Comparison of ENCODE assay signal across 15 cellular contexts in the genomic region with DNA sequence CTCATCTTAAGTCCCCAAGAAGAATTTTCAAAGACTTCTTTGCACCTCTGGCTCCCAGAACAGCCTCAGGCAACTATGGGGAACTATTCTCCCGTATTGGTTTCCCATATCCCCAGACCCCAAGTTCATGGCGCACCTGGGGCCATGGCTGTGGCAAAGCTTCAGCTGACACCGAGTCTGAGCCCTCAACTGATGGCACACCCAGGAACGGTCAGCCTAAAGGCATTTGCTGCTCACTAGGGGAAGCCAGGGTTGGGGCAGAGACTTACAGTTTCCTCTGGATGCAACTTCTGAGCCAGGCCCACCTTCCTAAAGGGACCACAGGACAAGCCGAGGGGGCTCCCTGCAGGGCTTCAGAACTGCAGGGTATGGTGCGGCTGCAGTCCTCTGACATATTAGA. TPM values are rescaled to one million over a fixed set of nuclear protein-coding genes. Genes with fewer than 3 reads are reported as not detected.
DNase-seq lines count a peak whose midpoint lies in the region; ATAC-seq, FAIRE-seq and TF ChIP-seq lines count a peak whose summit lies in the region.
"Had no signal": no experiment of that assay in that cellular context is flagged by ENCODE, and none has a peak within 500 bp of the region (broad histone marks: within the 10 kb centered on the region; RNA-seq: fewer than 3 reads in every experiment).

No MANE protein-coding gene starts in this region.

- no peak for ATAC-seq in GM19463 (IDR thresholded peaks at IDR 0.05; ENCODE audit: unreplicated experiment)
- ATAC-seq in GM18867 (IDR thresholded peaks at IDR 0.05; ENCODE audit: unreplicated experiment): no peak

- peak overlapping the region; percentile 30 for H3K18ac ChIP-seq in H9 (ENCODE audit: insufficient read length, low read depth, low read length)

- no peak overlapping the region for H2BK12ac ChIP-seq in H9 (ENCODE audit: insufficient read length, low read depth, low read length)

- no peak for TF ChIP-seq CTCF in H9 (conservative IDR thresholded peaks at IDR 0.05)
- TF ChIP-seq CTCF in astrocyte (IDR thresholded peaks at IDR 0.05; ENCODE audit: insufficient read depth, low read depth, low read length): no peak
- no peak for TF ChIP-seq CTCF in osteoblast (IDR thresholded peaks at IDR 0.05; ENCODE audit: extremely low read depth, low read depth, low read length)

- POLR2A ChIA-PET in CD4-positive, alpha-beta memory T cell (lab: Charles Lee; ENCODE audit: partially characterized antibody): no interaction called here

- H4K20me1 ChIP-seq in H9 (ENCODE audit: control insufficient read depth, insufficient read depth, insufficient read length) (no peaks in the 10 kb centered on the region), astrocyte (ENCODE audit: insufficient read depth, low read length) (no peaks in the 10 kb centered on the region), osteoblast (ENCODE audit: insufficient read depth, low read length) (no peaks in the 10 kb centered on the region)
- H4K20me1 ChIP-seq: BLaER1 had no signal

- H3K79me1 ChIP-seq in H9 (ENCODE audit: insufficient read depth, low read depth, low read length, poor library complexity, severe bottlenecking): no peaks in the 10 kb centered on the region

- H2AK5ac ChIP-seq in H9 (ENCODE audit: insufficient read length, low read length): no peak overlapping the region

- no peak overlapping the region for H2BK120ac ChIP-seq in H9 (ENCODE audit: low read depth, low read length, poor library complexity, severe bottlenecking)

- H3K4me2 ChIP-seq in H9 (ENCODE audit: insufficient read depth, insufficient read length, low read length) (no peak overlapping the region), astrocyte (ENCODE audit: low read length) (peak overlapping the region; percentile 66), osteoblast (ENCODE audit: insufficient read depth, low read length) (peak overlapping the region; percentile 6)
- H3K4me2 ChIP-seq: BLaER1 had no signal

- no peak overlapping the region for H4K91ac ChIP-seq in H9 (ENCODE audit: insufficient read length, low read depth, low read length)

- peak overlapping the region; percentile 9 for H3K27ac ChIP-seq in CD4-positive, alpha-beta memory T cell (ENCODE audit: low read depth, low read length)
- H3K27ac ChIP-seq in H9 (ENCODE audit: insufficient read length, low read depth, low read length) (no peak overlapping the region), astrocyte (ENCODE audit: low read depth, low read length) (peak overlapping the region; percentile 91), osteoblast (ENCODE audit: low read depth, low read length) (peak overlapping the region; percentile 4)
- H3K27ac ChIP-seq: BLaER1 had no signal

- H2BK15ac ChIP-seq in H9 (ENCODE audit: low read depth, low read length): no peak overlapping the region

- H3K4me1 ChIP-seq in CD4-positive, alpha-beta memory T cell (ENCODE audit: insufficient read depth, low read length): no peaks in the 10 kb centered on the region
- no peaks in the 10 kb centered on the region; the same call in 1 of the 2 replicates for H3K4me1 ChIP-seq in H9 (ENCODE audit: insufficient read depth, low read length)
- H3K4me1 ChIP-seq in astrocyte (ENCODE audit: insufficient read depth, low read length): peaks cover 53% of the 10 kb centered on the region
- peaks cover 57% of the 10 kb centered on the region for H3K4me1 ChIP-seq in osteoblast (ENCODE audit: insufficient read depth, low read length)
- H3K4me1 ChIP-seq: BLaER1 had no signal

- H3K9me3 Mint-ChIP-seq in CD4-positive, alpha-beta memory T cell: peaks cover 0 to 4% (median 0%) of the 10 kb centered on the region in 8 donors
- no peaks in the 10 kb centered on the region; a peak in 1 of 5 replicates for H3K9me3 Mint-ChIP-seq in H9
- H3K9me3 Mint-ChIP-seq in astrocyte (ENCODE audit: unreplicated experiment): no peaks in the 10 kb centered on the region
- H3K9me3 Mint-ChIP-seq: activated naive CD4-positive, alpha-beta T cell treated with anti-CD3 and anti-CD28 coated beads, Interleukin-2, amount 10 ng/mL, durations not matched to agents 7 days and 5 days; stimulated activated naive CD8-positive, alpha-beta T cell treated with anti-CD3 and anti-CD28 coated beads, Interleukin-15, Interleukin-2, amounts not matched to agents 100 ng/mL and 50 ng/mL, for 24 hours had no signal

- intact Hi-C loops in CD4-positive, alpha-beta memory T cell (cut with micrococcal nuclease): no loop called here

- H3K9ac ChIP-seq in H9 (ENCODE audit: extremely low read depth, insufficient read length, low read length) (no peak overlapping the region), astrocyte (ENCODE audit: low read length) (peak overlapping the region; percentile 26)
- H3K9ac ChIP-seq: BLaER1 had no signal

- H3K36me3 ChIP-seq in CD4-positive, alpha-beta memory T cell (ENCODE audit: insufficient read depth, low read length): no peaks in the 10 kb centered on the region
- H3K36me3 ChIP-seq in astrocyte (ENCODE audit: insufficient read depth, low read length) (no peaks in the 10 kb centered on the region), osteoblast (ENCODE audit: insufficient read depth, low read length) (no peaks in the 10 kb centered on the region)
- H3K36me3 ChIP-seq: BLaER1 had no signal

- H3K4me3 ChIP-seq in CD4-positive, alpha-beta memory T cell (ENCODE audit: low read length in 2 of 2): no peak overlapping the region
- H3K4me3 ChIP-seq in astrocyte (ENCODE audit: insufficient read depth, low read depth, low read length): no peak overlapping the region
- H3K4me3 ChIP-seq in osteoblast (ENCODE audit: insufficient read depth, low read length): no peak overlapping the region
- H3K4me3 ChIP-seq: BLaER1 had no signal

- no peaks in the 10 kb centered on the region for H3K79me2 ChIP-seq in H9 (ENCODE audit: insufficient read depth, low read length)
- H3K79me2 ChIP-seq in astrocyte (ENCODE audit: insufficient read depth, low read length): no peaks in the 10 kb centered on the region
- no peaks in the 10 kb centered on the region for H3K79me2 ChIP-seq in osteoblast (ENCODE audit: insufficient read depth, low read length)

- no peak for DNase-seq in CD4-positive, alpha-beta memory T cell
- no peak for DNase-seq in H9
- no peak for DNase-seq in astrocyte (ENCODE audit: low read depth)
- peak; percentile 34 for DNase-seq in osteoblast (ENCODE audit: insufficient read length, low spot score, missing footprints)
- DNase-seq in inferior parietal cortex (ENCODE audit: extremely low spot score): no peak
- no peak for DNase-seq in DMS 273 (lab: John Stamatoyannopoulos, UW; ENCODE audit: unreplicated experiment)
- DNase-seq: activated naive CD4-positive, alpha-beta T cell treated with anti-CD3 and anti-CD28 coated beads, Interleukin-2, amount 10 ng/mL, durations not matched to agents 7 days and 5 days; KG1; mesendoderm had no signal

- H3K4me3 Mint-ChIP-seq in CD4-positive, alpha-beta memory T cell: peak overlapping the region in 5 of 8 donors; percentile 27 to 80 (median 55)
- no peak overlapping the region for H3K4me3 Mint-ChIP-seq in H9
- H3K4me3 Mint-ChIP-seq in astrocyte (ENCODE audit: unreplicated experiment): no peak overlapping the region
- H3K4me3 Mint-ChIP-seq: activated naive CD4-positive, alpha-beta T cell treated with anti-CD3 and anti-CD28 coated beads, Interleukin-2, amount 10 ng/mL, durations not matched to agents 7 days and 5 days; stimulated activated naive CD8-positive, alpha-beta T cell treated with anti-CD3 and anti-CD28 coated beads, Interleukin-15, Interleukin-2, amounts not matched to agents 100 ng/mL and 50 ng/mL, for 24 hours had no signal

- H3K4me1 Mint-ChIP-seq in CD4-positive, alpha-beta memory T cell: peaks cover 8 to 32% (median 10%) of the 10 kb centered on the region in 4 donors
- H3K4me1 Mint-ChIP-seq in H9 (peaks cover 15 to 21% of the 10 kb centered on the region in 2 experiments), astrocyte (ENCODE audit: low read depth, unreplicated experiment) (peaks cover 44% of the 10 kb centered on the region)

- no peak overlapping the region for H3K4ac ChIP-seq in H9 (ENCODE audit: low read depth, low read length)

- H3K27ac Mint-ChIP-seq in CD4-positive, alpha-beta memory T cell: peak overlapping the region in 5 of 7 donors; percentile 69 to 90 (median 86)
- H3K27ac Mint-ChIP-seq in H9 (no peak overlapping the region), astrocyte (ENCODE audit: unreplicated experiment) (peak overlapping the region; percentile 80)
- H3K27ac Mint-ChIP-seq: activated naive CD4-positive, alpha-beta T cell treated with anti-CD3 and anti-CD28 coated beads, Interleukin-2, amount 10 ng/mL, durations not matched to agents 7 days and 5 days had no signal

- H3K27me3 ChIP-seq in CD4-positive, alpha-beta memory T cell (ENCODE audit: insufficient read depth, low read length): no peaks in the 10 kb centered on the region
- H3K27me3 ChIP-seq in H9 (ENCODE audit: insufficient read depth, low read length) (no peaks in the 10 kb centered on the region), astrocyte (ENCODE audit: insufficient read depth, low read length) (no peaks in the 10 kb centered on the region), osteoblast (ENCODE audit: insufficient read depth, low read length) (no peaks in the 10 kb centered on the region)
- H3K27me3 ChIP-seq: BLaER1 had no signal

- H2AFZ ChIP-seq in H9 (ENCODE audit: low read length) (no peak overlapping the region), astrocyte (ENCODE audit: low read depth, low read length) (no peak overlapping the region), osteoblast (ENCODE audit: low read length) (no peak overlapping the region)

- H3K14ac ChIP-seq in H9 (ENCODE audit: insufficient read depth, low read length): no peak overlapping the region

- no peak overlapping the region for H2BK5ac ChIP-seq in H9 (ENCODE audit: insufficient read length, low read length)

- no peaks in the 10 kb centered on the region for H3K9me3 ChIP-seq in CD4-positive, alpha-beta memory T cell (ENCODE audit: control insufficient read depth in 1 of 2, low read length in 2 of 2)
- H3K9me3 ChIP-seq in H9 (ENCODE audit: control insufficient read depth, low read depth, low read length) (no peaks in the 10 kb centered on the region), astrocyte (ENCODE audit: insufficient read depth, low read depth, low read length) (no peaks in the 10 kb centered on the region), osteoblast (ENCODE audit: low read depth, low read length) (no peaks in the 10 kb centered on the region)
- H3K9me3 ChIP-seq: BLaER1 had no signal

- no peak overlapping the region for H2BK20ac ChIP-seq in H9 (ENCODE audit: low read depth, low read length, poor library complexity, severe bottlenecking)

- WGBS in H9 (ENCODE audit: extremely low coverage, insufficient read length, low lambda C conversion rate): no CpG with 5 or more reads among the region's 6 CpGs

- H3T11ph ChIP-seq in H9 (ENCODE audit: low read length): no peak overlapping the region

- H3K23me2 ChIP-seq in H9 (ENCODE audit: insufficient read length, low read depth, low read length, poor library complexity, severe bottlenecking): no peaks in the 10 kb centered on the region

- no peak overlapping the region for H4K8ac ChIP-seq in H9 (replicated peaks; ENCODE audit: insufficient read length, low read depth, low read length)

- no peak overlapping the region for H3K56ac ChIP-seq in H9 (ENCODE audit: insufficient read length, low read depth, low read length)

- FAIRE-seq in astrocyte (lab: Jason Lieb, UNC): no peak
- FAIRE-seq: colon had no signal

- H3K27me3 Mint-ChIP-seq in CD4-positive, alpha-beta memory T cell: peaks cover 3% of the 10 kb centered on the region in 2 donors
- no peaks in the 10 kb centered on the region; the same call in 1 of the 2 replicates for H3K27me3 Mint-ChIP-seq in H9 (ENCODE audit: low read depth)
- H3K27me3 Mint-ChIP-seq in astrocyte (ENCODE audit: low read depth, unreplicated experiment): no peaks in the 10 kb centered on the region
- H3K27me3 Mint-ChIP-seq: activated naive CD4-positive, alpha-beta T cell treated with anti-CD3 and anti-CD28 coated beads, Interleukin-2, amount 10 ng/mL, durations not matched to agents 7 days and 5 days; stimulated activated naive CD8-positive, alpha-beta T cell treated with anti-CD3 and anti-CD28 coated beads, Interleukin-15, Interleukin-2, amounts not matched to agents 100 ng/mL and 50 ng/mL, for 24 hours had no signal

- no peak overlapping the region for H3K23ac ChIP-seq in H9 (ENCODE audit: insufficient read length, low read depth, low read length)

- no peak overlapping the region for H4K5ac ChIP-seq in H9 (ENCODE audit: insufficient read length, low read depth, low read length)

- CTCF ChIA-PET in CD4-positive, alpha-beta memory T cell (lab: Charles Lee; ENCODE audit: partially characterized antibody): no interaction called here

- H3K36me3 Mint-ChIP-seq in CD4-positive, alpha-beta memory T cell: no peaks in the 10 kb centered on the region
- H3K36me3 Mint-ChIP-seq in H9 (ENCODE audit: insufficient read depth in 1 of 3, low read depth in 3 of 3) (no peaks in the 10 kb centered on the region), astrocyte (ENCODE audit: low read depth, unreplicated experiment) (no peaks in the 10 kb centered on the region)
- H3K36me3 Mint-ChIP-seq: activated naive CD4-positive, alpha-beta T cell treated with anti-CD3 and anti-CD28 coated beads, Interleukin-2, amount 10 ng/mL, durations not matched to agents 7 days and 5 days had no signal

RNA-seq across cellular contexts. Expression of a gene that starts 13.7 kb away (rescaled TPM):
- not detected for total RNA-seq in CD4-positive, alpha-beta memory T cell
- polyA plus RNA-seq in CD4-positive, alpha-beta memory T cell: not detected
- total RNA-seq in H9 (2021): not detected in 2 replicates
- not detected in 2 replicates for total RNA-seq in astrocyte
- total RNA-seq in osteoblast: 1.1 TPM in 1 of 2 replicates, not detected in the other
- total RNA-seq: pulmonary artery endothelial cell had no signal

RNA-seq across cellular contexts. Expression of a gene that starts 21.9 kb away (rescaled TPM):
- not detected for total RNA-seq in CD4-positive, alpha-beta memory T cell
- polyA plus RNA-seq in CD4-positive, alpha-beta memory T cell: 10 to 100 TPM; 12.3 to 23.7 TPM
- total RNA-seq in H9 (2021): not detected in 2 replicates
- not detected in 2 replicates for total RNA-seq in astrocyte
- not detected in 2 replicates for total RNA-seq in osteoblast
- total RNA-seq: pulmonary artery endothelial cell had no signal

Comparison
In these comparisons a context has a peak if more than half of its experiments do, and no peak if none do; other contexts are left out.
1. H3K27ac Mint-ChIP-seq: peak in CD4-positive, alpha-beta memory T cell (5 of 7) and astrocyte (single experiment); none in H9 (0 of 3).
2. H3K4me3 Mint-ChIP-seq: peak in CD4-positive, alpha-beta memory T cell (5 of 8); none in H9 (0 of 2) and astrocyte (single experiment).